26 cellular contexts compared by ENCODE assay signal in the genomic region with DNA sequence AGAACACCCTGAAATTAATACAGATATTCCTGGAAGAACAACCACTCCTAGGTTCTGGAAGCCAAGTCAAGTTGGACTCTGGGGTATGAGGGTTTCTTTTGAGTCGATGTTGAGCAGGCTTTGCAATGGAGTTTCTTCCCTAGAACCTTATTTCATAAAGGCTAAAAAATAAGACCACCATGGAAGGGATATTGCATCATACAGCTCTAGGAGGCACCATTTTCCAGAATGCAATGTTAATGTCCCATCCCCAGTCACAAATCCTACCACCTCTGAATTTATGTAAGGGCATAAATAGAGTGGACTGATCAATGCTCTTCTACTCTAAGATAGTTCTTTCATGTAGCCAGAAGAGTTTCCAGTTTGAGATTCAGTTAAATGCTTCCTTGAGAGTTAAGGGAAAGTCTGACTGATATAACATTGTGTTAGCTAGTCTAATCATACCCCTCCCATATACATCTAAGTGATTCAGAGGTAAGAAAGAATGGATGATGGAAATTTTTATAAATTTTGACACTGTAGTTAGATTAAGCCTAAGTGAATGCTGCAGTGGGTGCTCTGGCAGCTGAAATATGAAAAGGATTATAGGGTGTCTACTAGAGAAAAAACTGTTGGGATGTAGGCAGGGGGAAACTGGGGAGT. TPM values are rescaled to one million over a fixed set of nuclear protein-coding genes. Genes with fewer than 3 reads are reported as not detected.
DNase-seq lines count a peak whose midpoint lies in the region; ATAC-seq lines count a peak whose summit lies in the region.
"Had no signal": no experiment of that assay in that cellular context is flagged by ENCODE, and none has a peak within 500 bp of the region (broad histone marks: within the 10 kb centered on the region; RNA-seq: fewer than 3 reads in every experiment).

No MANE protein-coding gene starts in this region.

- H3K27me3 ChIP-seq in CD4-positive, alpha-beta memory T cell (ENCODE audit: insufficient read depth, low read length): no peaks in the 10 kb centered on the region
- H3K27me3 ChIP-seq: BE2C, hepatocyte, MG63 had no signal

- CTCF ChIA-PET in CD4-positive, alpha-beta memory T cell (lab: Charles Lee; ENCODE audit: partially characterized antibody): interaction anchor here (1.0 to 6.4 kb wide), 3 partner anchors 11 to 39 kb away, joined by 4 to 38 read pairs (median 4); no protein-coding TSS in a partner anchor

- DNase-seq in T-helper 2 cell treated with Interferon-gamma antibody and Interleukin-4, amounts not matched to agents 5 μg/mL and 100 μg/mL, for 36 hours (ENCODE audit: low spot score): no peak
- DNase-seq in T-helper 2 cell (no peak), COR-L47 (lab: John Stamatoyannopoulos, UW) (no peak), left cardiac atrium (no peak)
- no peak for DNase-seq in CD4-positive, alpha-beta memory T cell
- DNase-seq in activated T-helper 1 cell treated with anti-CD3 and anti-CD28 coated beads, Interleukin-12 subunit alpha, Interleukin-12 subunit beta, Interleukin-2, Interleukin-4 antibody, amounts not matched to agents 30 ng/mL and 10 ng/mL and 1 ng/mL, durations not matched to agents 14 hours and 24 hours and 36 hours (ENCODE audit: low spot score): no peak
- no peak for DNase-seq in naive thymus-derived CD8-positive, alpha-beta T cell
- DNase-seq: 8988T; activated CD8-positive, alpha-beta memory T cell treated with anti-CD3 and anti-CD28 coated beads for 24 hours; activated gamma-delta T cell treated with Interleukin-2 at 50 U/mL for 16 hours; BE2C; DMS153; kidney; mesenchymal stem cell; MG63; NCI-H146; NCI-H2227 treated with DMSO at 0.1 percent for 48 hours; RPMI8226; stimulated activated CD4-positive, alpha-beta T cell treated with anti-CD3 and anti-CD28 coated beads, Interleukin-4, amount 100 ng/mL, for 1 hour had no signal

- peaks cover 46% of the 10 kb centered on the region for H3K36me3 Mint-ChIP-seq in T-helper 2 cell treated with Interferon-gamma antibody and Interleukin-4, amounts not matched to agents 5 μg/mL and 100 μg/mL, for 36 hours (ENCODE audit: low read depth)
- H3K36me3 Mint-ChIP-seq in CD4-positive, alpha-beta memory T cell: peaks cover 10 to 14% of the 10 kb centered on the region in 2 donors
- peaks cover 31% of the 10 kb centered on the region for H3K36me3 Mint-ChIP-seq in activated T-helper 1 cell treated with anti-CD3 and anti-CD28 coated beads, Interleukin-12 subunit alpha, Interleukin-12 subunit beta, Interleukin-2, Interleukin-4 antibody, amounts not matched to agents 30 ng/mL and 10 ng/mL and 1 ng/mL, durations not matched to agents 14 hours and 24 hours and 36 hours (ENCODE audit: low read depth)
- H3K36me3 Mint-ChIP-seq in naive thymus-derived CD8-positive, alpha-beta T cell: peaks cover 5 to 14% (median 9%) of the 10 kb centered on the region in 3 donors
- H3K36me3 Mint-ChIP-seq: brain had no signal

- H3K4me3 ChIP-seq in CD4-positive, alpha-beta memory T cell (ENCODE audit: low read length in 2 of 2): no peak overlapping the region
- H3K4me3 ChIP-seq: coronary artery, hepatocyte, MG63, suprapubic skin had no signal

- H3K4me3 Mint-ChIP-seq in T-helper 2 cell treated with Interferon-gamma antibody and Interleukin-4, amounts not matched to agents 5 μg/mL and 100 μg/mL, for 36 hours: peak overlapping the region; percentile 18
- peak overlapping the region; percentile 5 to 73 (median 42) for H3K4me3 Mint-ChIP-seq in CD4-positive, alpha-beta memory T cell
- peak overlapping the region; percentile 54 for H3K4me3 Mint-ChIP-seq in activated T-helper 1 cell treated with anti-CD3 and anti-CD28 coated beads, Interleukin-12 subunit alpha, Interleukin-12 subunit beta, Interleukin-2, Interleukin-4 antibody, amounts not matched to agents 30 ng/mL and 10 ng/mL and 1 ng/mL, durations not matched to agents 14 hours and 24 hours and 36 hours
- peak overlapping the region in 8 of 10 donors; percentile 8 to 79 (median 64) for H3K4me3 Mint-ChIP-seq in naive thymus-derived CD8-positive, alpha-beta T cell
- H3K4me3 Mint-ChIP-seq: brain had no signal

- no peaks in the 10 kb centered on the region for H3K36me3 ChIP-seq in CD4-positive, alpha-beta memory T cell (ENCODE audit: insufficient read depth, low read length)
- H3K36me3 ChIP-seq: BE2C, MG63, suprapubic skin had no signal

- H3K27me3 Mint-ChIP-seq in T-helper 2 cell treated with Interferon-gamma antibody and Interleukin-4, amounts not matched to agents 5 μg/mL and 100 μg/mL, for 36 hours (ENCODE audit: low read depth): no peaks in the 10 kb centered on the region
- no peaks in the 10 kb centered on the region for H3K27me3 Mint-ChIP-seq in CD4-positive, alpha-beta memory T cell
- no peaks in the 10 kb centered on the region for H3K27me3 Mint-ChIP-seq in activated T-helper 1 cell treated with anti-CD3 and anti-CD28 coated beads, Interleukin-12 subunit alpha, Interleukin-12 subunit beta, Interleukin-2, Interleukin-4 antibody, amounts not matched to agents 30 ng/mL and 10 ng/mL and 1 ng/mL, durations not matched to agents 14 hours and 24 hours and 36 hours (ENCODE audit: insufficient read depth)
- H3K27me3 Mint-ChIP-seq in naive thymus-derived CD8-positive, alpha-beta T cell: no peaks in the 10 kb centered on the region
- H3K27me3 Mint-ChIP-seq: progenitor cell of endocrine pancreas had no signal

- peak in 1 of 2 donors; percentile 18 for ATAC-seq in naive thymus-derived CD8-positive, alpha-beta T cell
- ATAC-seq in left cardiac atrium (no peak), HG02571 (IDR thresholded peaks at IDR 0.05; ENCODE audit: unreplicated experiment) (no peak)

- H3K9me3 ChIP-seq in CD4-positive, alpha-beta memory T cell (ENCODE audit: control insufficient read depth in 1 of 2, low read length in 2 of 2): no peaks in the 10 kb centered on the region
- H3K9me3 ChIP-seq: BE2C, MG63, suprapubic skin had no signal

- POLR2A ChIA-PET in CD4-positive, alpha-beta memory T cell (lab: Charles Lee; ENCODE audit: partially characterized antibody): interaction anchor here (1.3 to 1.9 kb wide), 3 partner anchors 10 to 25 kb away, joined by 5 to 7 read pairs (median 5); no protein-coding TSS in a partner anchor
- POLR2A ChIA-PET in naive thymus-derived CD8-positive, alpha-beta T cell (lab: Charles Lee): interaction anchor here (0.7 to 1.4 kb wide), 2 partner anchors 10 to 23 kb away, joined by 3 to 4 read pairs; no protein-coding TSS in a partner anchor

- no peak overlapping the region for H3K27ac ChIP-seq in CD4-positive, alpha-beta memory T cell (ENCODE audit: low read depth, low read length)
- H3K27ac ChIP-seq: coronary artery, hepatocyte, suprapubic skin had no signal

- peaks cover 95% of the 10 kb centered on the region for H3K4me1 ChIP-seq in CD4-positive, alpha-beta memory T cell (ENCODE audit: insufficient read depth, low read length)
- H3K4me1 ChIP-seq: BE2C, suprapubic skin had no signal

- H3K4me1 Mint-ChIP-seq in T-helper 2 cell treated with Interferon-gamma antibody and Interleukin-4, amounts not matched to agents 5 μg/mL and 100 μg/mL, for 36 hours (ENCODE audit: low read depth): peaks cover 69% of the 10 kb centered on the region
- H3K4me1 Mint-ChIP-seq in CD4-positive, alpha-beta memory T cell: peaks cover 71 to 92% (median 84%) of the 10 kb centered on the region in 4 donors
- H3K4me1 Mint-ChIP-seq in activated T-helper 1 cell treated with anti-CD3 and anti-CD28 coated beads, Interleukin-12 subunit alpha, Interleukin-12 subunit beta, Interleukin-2, Interleukin-4 antibody, amounts not matched to agents 30 ng/mL and 10 ng/mL and 1 ng/mL, durations not matched to agents 14 hours and 24 hours and 36 hours (ENCODE audit: low read depth): peaks cover 89% of the 10 kb centered on the region
- peaks cover 51 to 96% (median 90%) of the 10 kb centered on the region in 4 donors for H3K4me1 Mint-ChIP-seq in naive thymus-derived CD8-positive, alpha-beta T cell

- no peak overlapping the region for H3K27ac Mint-ChIP-seq in T-helper 2 cell treated with Interferon-gamma antibody and Interleukin-4, amounts not matched to agents 5 μg/mL and 100 μg/mL, for 36 hours
- H3K27ac Mint-ChIP-seq in CD4-positive, alpha-beta memory T cell: peak overlapping the region; percentile 61 to 88 (median 73)
- H3K27ac Mint-ChIP-seq in activated T-helper 1 cell treated with anti-CD3 and anti-CD28 coated beads, Interleukin-12 subunit alpha, Interleukin-12 subunit beta, Interleukin-2, Interleukin-4 antibody, amounts not matched to agents 30 ng/mL and 10 ng/mL and 1 ng/mL, durations not matched to agents 14 hours and 24 hours and 36 hours: peak overlapping the region; percentile 77
- H3K27ac Mint-ChIP-seq in naive thymus-derived CD8-positive, alpha-beta T cell: peak overlapping the region; percentile 75 to 93 (median 90)
- H3K27ac Mint-ChIP-seq: brain, progenitor cell of endocrine pancreas had no signal

- intact Hi-C loops in CD4-positive, alpha-beta memory T cell (cut with micrococcal nuclease): no loop called here
- intact Hi-C loops in activated T-helper 1 cell treated with anti-CD3 and anti-CD28 coated beads, Interleukin-12 subunit alpha, Interleukin-12 subunit beta, Interleukin-2, Interleukin-4 antibody, amounts not matched to agents 30 ng/mL and 10 ng/mL and 1 ng/mL, durations not matched to agents 14 hours and 24 hours and 36 hours (cut with micrococcal nuclease): no loop called here
- intact Hi-C loops in left cardiac atrium (cut with DNase I): no loop called here

- H3K9me3 Mint-ChIP-seq in T-helper 2 cell treated with Interferon-gamma antibody and Interleukin-4, amounts not matched to agents 5 μg/mL and 100 μg/mL, for 36 hours: no peaks in the 10 kb centered on the region
- H3K9me3 Mint-ChIP-seq in CD4-positive, alpha-beta memory T cell: no peaks in the 10 kb centered on the region
- no peaks in the 10 kb centered on the region for H3K9me3 Mint-ChIP-seq in activated T-helper 1 cell treated with anti-CD3 and anti-CD28 coated beads, Interleukin-12 subunit alpha, Interleukin-12 subunit beta, Interleukin-2, Interleukin-4 antibody, amounts not matched to agents 30 ng/mL and 10 ng/mL and 1 ng/mL, durations not matched to agents 14 hours and 24 hours and 36 hours
- H3K9me3 Mint-ChIP-seq in naive thymus-derived CD8-positive, alpha-beta T cell: no peaks in the 10 kb centered on the region

RNA-seq across cellular contexts. Expression of a gene that starts 22.0 kb away (rescaled TPM):
- 100 to 1,000 TPM; 218 to 225 TPM for total RNA-seq in CD4-positive, alpha-beta memory T cell
- 100 to 1,000 TPM; 506 to 524 TPM for polyA plus RNA-seq in CD4-positive, alpha-beta memory T cell
- 64.3 and 65.3 TPM in 2 replicates for total RNA-seq in activated T-helper 1 cell treated with anti-CD3 and anti-CD28 coated beads, Interleukin-12 subunit alpha, Interleukin-12 subunit beta, Interleukin-2, Interleukin-4 antibody, amounts not matched to agents 30 ng/mL and 10 ng/mL and 1 ng/mL, durations not matched to agents 14 hours and 24 hours and 36 hours
- total RNA-seq in naive thymus-derived CD8-positive, alpha-beta T cell: 100 to 1,000 TPM; 130 to 134 TPM
- 100 to 1,000 TPM; 217 to 299 (median 253) TPM for polyA plus RNA-seq in naive thymus-derived CD8-positive, alpha-beta T cell
- 1 to 10 TPM; 7.2 to 8.7 TPM for total RNA-seq in left cardiac atrium
- total RNA-seq: endothelial cell of umbilical vein, progenitor cell of endocrine pancreas had no signal
- polyA plus RNA-seq: endothelial cell of umbilical vein, hepatocyte had no signal
